1 cellular context compared by ENCODE assay signal in the genomic region with DNA sequence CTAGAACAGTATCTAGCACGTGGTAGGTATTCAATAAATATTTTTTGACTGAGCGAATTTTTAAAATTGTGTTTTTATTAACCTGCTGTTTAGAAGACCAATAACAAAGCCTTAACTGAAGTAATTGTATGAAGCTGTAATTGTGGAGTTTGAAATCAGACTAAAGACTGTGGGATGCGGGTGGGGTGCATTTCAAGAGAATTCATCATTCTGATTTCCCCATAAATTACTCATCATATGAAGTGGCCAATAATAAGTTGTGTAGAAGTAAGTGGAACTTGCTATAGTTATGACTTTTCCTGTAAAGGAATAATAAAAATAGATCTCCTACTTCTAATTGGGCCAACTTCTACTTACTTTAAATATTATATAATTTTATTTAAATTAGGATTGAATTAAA.
TF ChIP-seq lines count a peak whose summit lies in the region.

No MANE protein-coding gene starts in this region.

TF ChIP-seq in A549, 52 proteins besides CTCF, POLR2A, EP300 and RAD21:
- TF ChIP-seq KDM5A (IDR thresholded peaks at IDR 0.05) (no peak), HOXB5 (CRISPR knock-in tag; IDR thresholded peaks at IDR 0.05) (no peak)
- TF ChIP-seq, protein P1, sequence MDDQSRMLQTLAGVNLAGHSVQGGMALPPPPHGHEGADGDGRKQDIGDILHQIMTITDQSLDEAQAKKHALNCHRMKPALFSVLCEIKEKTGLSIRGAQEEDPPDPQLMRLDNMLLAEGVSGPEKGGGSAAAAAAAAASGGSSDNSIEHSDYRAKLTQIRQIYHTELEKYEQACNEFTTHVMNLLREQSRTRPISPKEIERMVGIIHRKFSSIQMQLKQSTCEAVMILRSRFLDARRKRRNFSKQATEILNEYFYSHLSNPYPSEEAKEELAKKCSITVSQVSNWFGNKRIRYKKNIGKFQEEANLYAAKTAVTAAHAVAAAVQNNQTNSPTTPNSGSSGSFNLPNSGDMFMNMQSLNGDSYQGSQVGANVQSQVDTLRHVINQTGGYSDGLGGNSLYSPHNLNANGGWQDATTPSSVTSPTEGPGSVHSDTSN (IDR thresholded peaks at IDR 0.05) = no peak
